In the genomic region with DNA sequence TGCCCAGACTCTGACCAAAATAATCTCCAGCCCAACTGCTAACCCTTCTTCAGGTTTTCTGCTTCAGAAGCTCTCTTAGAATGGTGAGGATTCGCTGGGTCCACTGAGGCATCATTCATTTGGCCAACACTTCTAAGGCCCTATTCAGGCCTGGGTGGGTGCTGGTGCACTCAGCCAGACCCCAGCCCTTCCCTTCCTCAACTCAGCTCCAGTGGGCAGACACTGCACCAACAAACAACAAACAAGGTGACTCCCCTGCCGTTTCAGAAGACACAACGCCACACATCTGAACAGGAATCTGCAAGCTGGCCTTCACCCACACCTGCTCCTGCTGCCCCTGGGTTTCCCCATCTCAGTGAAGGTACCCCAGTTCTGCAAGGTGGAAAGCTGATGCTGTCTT, we compare ENCODE assay signal across 14 cellular contexts. TPM values are rescaled to one million over a fixed set of nuclear protein-coding genes. Genes with fewer than 3 reads are reported as not detected.
DNase-seq lines count a peak whose midpoint lies in the region; ATAC-seq and TF ChIP-seq lines count a peak whose summit lies in the region.
"Had no signal": no experiment of that assay in that cellular context is flagged by ENCODE, and none has a peak within 500 bp of the region (broad histone marks: within the 10 kb centered on the region; RNA-seq: fewer than 3 reads in every experiment).

No MANE protein-coding gene starts in this region.

- intact Hi-C loops in left ventricle myocardium inferior (cut with micrococcal nuclease) (no loop called here), cardiac septum (cut with DNase I) (no loop called here), vagina (cut with DNase I) (no loop called here)
- intact Hi-C loops in CD8-positive, alpha-beta T cell (cut with DNase I, micrococcal nuclease), result no loop called here

- H3K9me3 Mint-ChIP-seq in glutamatergic neuron (ENCODE audit: unreplicated experiment) (peaks cover 3% of the 10 kb centered on the region), osteocyte (ENCODE audit: unreplicated experiment) (no peaks in the 10 kb centered on the region)
- no peaks in the 10 kb centered on the region for H3K9me3 Mint-ChIP-seq in CD8-positive, alpha-beta T cell
- H3K9me3 Mint-ChIP-seq: activated naive CD4-positive, alpha-beta T cell treated with anti-CD3 and anti-CD28 coated beads, Interleukin-2, amount 50 U/mL, for 24 hours had no signal

- H3K4me3 Mint-ChIP-seq in glutamatergic neuron (ENCODE audit: unreplicated experiment) (peak overlapping the region; percentile 47), osteocyte (ENCODE audit: unreplicated experiment) (peak overlapping the region; percentile 57)
- H3K4me3 Mint-ChIP-seq in CD8-positive, alpha-beta T cell, result no peak overlapping the region
- H3K4me3 Mint-ChIP-seq: activated naive CD4-positive, alpha-beta T cell treated with anti-CD3 and anti-CD28 coated beads, Interleukin-2, amount 50 U/mL, for 24 hours had no signal

- H3K4me1 ChIP-seq in left ventricle myocardium inferior (peaks cover 56% of the 10 kb centered on the region), vagina (peaks cover 21% of the 10 kb centered on the region)
- H3K4me1 ChIP-seq in CD8-positive, alpha-beta T cell (ENCODE audit: insufficient read depth, low read length), result no peaks in the 10 kb centered on the region
- H3K4me1 ChIP-seq: colonic mucosa had no signal

- no peak for ATAC-seq in CD8-positive, alpha-beta T cell

- peaks cover 36% of the 10 kb centered on the region for H3K36me3 ChIP-seq in left ventricle myocardium inferior
- no peaks in the 10 kb centered on the region for H3K36me3 ChIP-seq in vagina
- no peaks in the 10 kb centered on the region for H3K36me3 ChIP-seq in CD8-positive, alpha-beta T cell (ENCODE audit: insufficient read depth, low read length)
- H3K36me3 ChIP-seq: colonic mucosa, thyroid gland had no signal

- peaks cover 18% of the 10 kb centered on the region for H3K27me3 Mint-ChIP-seq in glutamatergic neuron (ENCODE audit: unreplicated experiment)
- peaks cover 24% of the 10 kb centered on the region for H3K27me3 Mint-ChIP-seq in osteocyte (ENCODE audit: unreplicated experiment)
- peaks cover 44% of the 10 kb centered on the region for H3K27me3 Mint-ChIP-seq in CD8-positive, alpha-beta T cell (ENCODE audit: low read depth)

- POLR2A ChIA-PET in CD8-positive, alpha-beta T cell (lab: Charles Lee), result no interaction called here

- H3K27ac Mint-ChIP-seq in glutamatergic neuron (ENCODE audit: unreplicated experiment) (peak overlapping the region; percentile 78), osteocyte (ENCODE audit: unreplicated experiment) (no peak overlapping the region)
- no peak overlapping the region for H3K27ac Mint-ChIP-seq in CD8-positive, alpha-beta T cell
- H3K27ac Mint-ChIP-seq: activated naive CD4-positive, alpha-beta T cell treated with anti-CD3 and anti-CD28 coated beads, Interleukin-2, amount 50 U/mL, for 24 hours had no signal

- H3K4me1 Mint-ChIP-seq in glutamatergic neuron (ENCODE audit: low read depth, unreplicated experiment), result peaks cover 29% of the 10 kb centered on the region
- peaks cover 25% of the 10 kb centered on the region for H3K4me1 Mint-ChIP-seq in osteocyte (ENCODE audit: unreplicated experiment)
- no peaks in the 10 kb centered on the region for H3K4me1 Mint-ChIP-seq in CD8-positive, alpha-beta T cell (ENCODE audit: low read depth)
- H3K4me1 Mint-ChIP-seq: activated naive CD4-positive, alpha-beta T cell treated with anti-CD3 and anti-CD28 coated beads, Interleukin-2, amount 50 U/mL, for 24 hours had no signal

- peaks cover 8% of the 10 kb centered on the region for H3K36me3 Mint-ChIP-seq in glutamatergic neuron (ENCODE audit: unreplicated experiment)
- H3K36me3 Mint-ChIP-seq in osteocyte (ENCODE audit: unreplicated experiment), result peaks cover 1% of the 10 kb centered on the region
- H3K36me3 Mint-ChIP-seq in CD8-positive, alpha-beta T cell, result no peaks in the 10 kb centered on the region
- H3K36me3 Mint-ChIP-seq: activated naive CD4-positive, alpha-beta T cell treated with anti-CD3 and anti-CD28 coated beads, Interleukin-2, amount 50 U/mL, for 24 hours had no signal

- TF ChIP-seq POLR2A in vagina (IDR thresholded peaks at IDR 0.05), result no peak

- no peak for TF ChIP-seq CTCF in left ventricle myocardium inferior (IDR thresholded peaks at IDR 0.05; ENCODE audit: borderline replicate concordance)
- TF ChIP-seq CTCF in glutamatergic neuron (IDR thresholded peaks at IDR 0.05; ENCODE audit: partially characterized antibody, unreplicated experiment), result no peak
- TF ChIP-seq CTCF in osteocyte (IDR thresholded peaks at IDR 0.05), result no peak
- TF ChIP-seq CTCF in vagina (IDR thresholded peaks at IDR 0.05), result no peak
- no peak for TF ChIP-seq CTCF in CD8-positive, alpha-beta T cell (IDR thresholded peaks at IDR 0.05)

- H3K4me3 ChIP-seq in left ventricle myocardium inferior, result peak overlapping the region; percentile 76
- H3K4me3 ChIP-seq in vagina, result peak overlapping the region; percentile 21 to 41
- no peak overlapping the region for H3K4me3 ChIP-seq in CD8-positive, alpha-beta T cell (ENCODE audit: low read depth, low read length)
- H3K4me3 ChIP-seq: colonic mucosa, thyroid gland had no signal

- H3K27ac ChIP-seq in left ventricle myocardium inferior (replicated peaks) (peak overlapping the region; percentile 90), vagina (peak overlapping the region; percentile 30)
- no peak overlapping the region for H3K27ac ChIP-seq in CD8-positive, alpha-beta T cell (ENCODE audit: low read depth, low read length)
- H3K27ac ChIP-seq: colonic mucosa, thyroid gland had no signal

- no peaks in the 10 kb centered on the region for H3K9me3 ChIP-seq in left ventricle myocardium inferior (replicated peaks)
- no peaks in the 10 kb centered on the region for H3K9me3 ChIP-seq in vagina
- no peaks in the 10 kb centered on the region for H3K9me3 ChIP-seq in CD8-positive, alpha-beta T cell (ENCODE audit: low read length)
- H3K9me3 ChIP-seq: colonic mucosa, thyroid gland had no signal

- CTCF ChIA-PET in CD8-positive, alpha-beta T cell (lab: Charles Lee), result interaction anchor here (1.4 to 4.0 kb wide), 3 partner anchors 22 to 25 kb away, joined by 3 to 19 read pairs (median 7); no protein-coding TSS in a partner anchor

- peaks cover 51% of the 10 kb centered on the region for H3K27me3 ChIP-seq in left ventricle myocardium inferior (ENCODE audit: low read depth)
- no peaks in the 10 kb centered on the region for H3K27me3 ChIP-seq in vagina
- peaks cover 3% of the 10 kb centered on the region for H3K27me3 ChIP-seq in CD8-positive, alpha-beta T cell (ENCODE audit: insufficient read depth, low read length)
- H3K27me3 ChIP-seq: colonic mucosa, thyroid gland had no signal

- DNase-seq in left ventricle myocardium inferior (no peak), cardiac septum (ENCODE audit: low spot score) (no peak), glutamatergic neuron (no peak), osteocyte (ENCODE audit: extremely low spot score, unreplicated experiment) (no peak), vagina (ENCODE audit: extremely low spot score in 2 of 2) (no peak), NCI-H748 treated with DMSO at 0.1 percent for 48 hours (lab: John Stamatoyannopoulos, UW) (no peak), HK-2 (ENCODE audit: unreplicated experiment) (no peak)
- no peak for DNase-seq in CD8-positive, alpha-beta T cell
- DNase-seq: activated CD8-positive, alpha-beta memory T cell treated with anti-CD3 and anti-CD28 coated beads for 24 hours; NCI-H2081 had no signal

RNA-seq across cellular contexts. Expression of a gene that starts 6.0 kb away (rescaled TPM):
- 21.2 TPM for total RNA-seq in left ventricle myocardium inferior
- total RNA-seq in cardiac septum, result 20.5 TPM
- 9.0 TPM for total RNA-seq in glutamatergic neuron (ENCODE audit: unreplicated experiment)
- 1.3 and 1.4 TPM in 2 replicates for total RNA-seq in osteocyte
- total RNA-seq in vagina, result 8.8 TPM
- not detected for total RNA-seq in CD8-positive, alpha-beta T cell

RNA-seq across cellular contexts. Expression of a gene that starts 38.5 kb away (rescaled TPM):
- total RNA-seq in left ventricle myocardium inferior, result 26.8 TPM
- 25.0 TPM for total RNA-seq in cardiac septum
- total RNA-seq in glutamatergic neuron (ENCODE audit: unreplicated experiment), result not detected
- total RNA-seq in osteocyte, result not detected in 2 replicates
- total RNA-seq in vagina, result not detected
- total RNA-seq in CD8-positive, alpha-beta T cell, result under 1 TPM; 0.31 to 0.68 TPM
- total RNA-seq: A673, colonic mucosa had no signal

RNA-seq across cellular contexts. Expression of a gene that starts 56.8 kb away (rescaled TPM):
- total RNA-seq in left ventricle myocardium inferior (210 TPM), cardiac septum (239 TPM), glutamatergic neuron (ENCODE audit: unreplicated experiment) (131 TPM), osteocyte (247 and 263 TPM in 2 replicates), vagina (171 TPM)
- total RNA-seq in CD8-positive, alpha-beta T cell, result 100 to 1,000 TPM; 418 to 455 TPM

RNA-seq across cellular contexts. Expression of a gene that starts 57.8 kb away (rescaled TPM):
- total RNA-seq in left ventricle myocardium inferior (0.88 TPM), cardiac septum (0.05 TPM), glutamatergic neuron (ENCODE audit: unreplicated experiment) (not detected), osteocyte (not detected in 2 replicates), vagina (0.49 TPM)
- total RNA-seq in CD8-positive, alpha-beta T cell, result 10 to 100 TPM; 12.1 to 12.8 TPM
- total RNA-seq: A673 had no signal

Comparison
In these comparisons a context has a peak if more than half of its experiments do, and no peak if none do; other contexts are left out.
1. RNA of a gene that starts 38.5 kb away (total RNA-seq): 26.8 TPM in left ventricle myocardium inferior (single experiment) and 25.0 TPM in cardiac septum (single experiment); 0.31 to 0.68 TPM in CD8-positive, alpha-beta T cell, not detected in vagina (single experiment), not detected in glutamatergic neuron (single experiment) and not detected in osteocyte; every median in the first group is over 10 times any median in the second.